Comparison of ENCODE assay signal across 25 cellular contexts in genomic region chr1:111818546-111818945, GRCh38.
"Had no signal": no experiment of that assay in that cellular context is flagged by ENCODE, and none has a peak within 500 bp of the region (broad histone marks: within the 10 kb centered on the region; RNA-seq: fewer than 3 reads in every experiment).

No MANE protein-coding gene starts in this region.

- H3K9ac ChIP-seq: KMS-11 had no signal

- H3K36me3 ChIP-seq: MG63 had no signal

- DNase-seq: Karpas-422, Kasumi-1, MG63, MM.1S, MV-4-11, NCI-H1048, NCI-H1092, NCI-H1092 treated with DMSO at 0.1 percent for 48 hours, NCI-H1105, NCI-H1417 treated with DMSO at 0.1 percent for 48 hours, NCI-H1694, NCI-H187, NCI-H187 treated with DMSO at 0.1 percent for 48 hours, NCI-H1930, NCI-H2029, NCI-H2029 treated with DMSO at 0.1 percent for 48 hours, NCI-H2081 treated with DMSO at 0.1 percent for 48 hours, NCI-H2171, NCI-H2227 treated with DMSO at 0.1 percent for 48 hours, NCI-H226, NCI-H345, NCI-H510A, NCI-H510A treated with DMSO at 0.1 percent for 48 hours, NCI-H524 had no signal

- H3K27ac ChIP-seq: KMS-11 had no signal

- H3K27me3 ChIP-seq: MG63 had no signal

- H3K4me2 ChIP-seq: KMS-11 had no signal

- H3K9me3 ChIP-seq: MG63 had no signal

- H3K4me3 ChIP-seq: MG63 had no signal
